Comparison of ENCODE assay signal across 11 cellular contexts in the genomic region with DNA sequence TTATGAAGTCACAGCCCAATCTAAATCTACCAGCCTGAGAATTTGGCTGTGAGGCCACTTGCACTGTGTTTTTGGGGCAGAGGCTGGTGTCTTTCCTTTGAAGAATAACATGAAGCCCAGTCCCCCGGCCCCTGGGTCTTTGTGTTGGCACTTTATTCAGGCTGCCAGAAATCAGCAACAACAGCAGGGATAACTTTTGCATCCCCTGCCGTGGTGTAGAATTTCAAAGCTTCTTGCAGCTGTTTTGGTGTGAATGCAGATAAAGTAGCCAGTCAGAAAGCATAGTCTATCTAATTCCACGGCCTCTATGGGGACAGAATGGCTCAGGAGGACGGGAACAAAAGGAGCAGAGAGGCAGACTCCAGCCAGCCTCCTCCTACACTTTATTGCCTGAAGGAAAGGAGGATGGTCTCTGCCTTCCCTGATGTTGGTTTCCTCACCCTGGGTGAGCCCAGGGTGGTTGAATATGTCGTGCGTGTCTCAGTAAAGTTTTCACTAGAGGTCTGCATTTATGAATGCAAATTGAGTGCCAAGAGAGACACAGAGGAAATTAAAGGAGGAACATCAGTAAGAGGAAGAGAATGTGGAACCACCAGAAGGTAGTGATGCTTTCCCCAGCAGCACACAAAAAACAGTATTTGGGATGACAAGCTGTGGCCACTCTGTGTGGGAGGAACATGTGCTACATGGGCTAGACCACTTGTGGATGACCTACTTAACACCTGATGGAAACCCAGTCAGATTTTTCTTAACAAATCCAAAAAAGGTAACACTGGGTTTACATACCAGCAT.
DNase-seq lines count a peak whose midpoint lies in the region; ATAC-seq and TF ChIP-seq lines count a peak whose summit lies in the region.
"Had no signal": no experiment of that assay in that cellular context is flagged by ENCODE, and none has a peak within 500 bp of the region (broad histone marks: within the 10 kb centered on the region; RNA-seq: fewer than 3 reads in every experiment).

No MANE protein-coding gene starts in this region.

- H3K9me3 ChIP-seq in heart right ventricle, result peaks cover 0 to 12% (median 8%) of the 10 kb centered on the region in 11 donors
- H3K9me3 ChIP-seq in lower lobe of right lung, result no peaks in the 10 kb centered on the region
- no peaks in the 10 kb centered on the region for H3K9me3 ChIP-seq in upper lobe of right lung
- H3K9me3 ChIP-seq: BE2C had no signal

- H3K27ac ChIP-seq in heart right ventricle, result peak overlapping the region in 7 of 10 donors; percentile 12 to 56 (median 38)
- H3K27ac ChIP-seq in lower lobe of right lung, result peak overlapping the region; percentile 31
- peak overlapping the region; percentile 1 for H3K27ac ChIP-seq in upper lobe of right lung

- intact Hi-C loops in heart right ventricle (cut with DNase I) (loop anchor here in 2 of 10 donors (5.0 to 10.0 kb wide), 2 partner anchors 141 to 143 kb away; partner anchors contain the start of gene FYN (in 2 of the 2)), cardiac septum (cut with DNase I) (no loop called here), lower lobe of right lung (cut with DNase I) (no loop called here), upper lobe of right lung (cut with DNase I) (no loop called here)

- no peak overlapping the region for H3K4me3 ChIP-seq in heart right ventricle
- no peak overlapping the region for H3K4me3 ChIP-seq in lower lobe of right lung
- no peak overlapping the region for H3K4me3 ChIP-seq in upper lobe of right lung
- H3K4me3 ChIP-seq: K562 had no signal

- ATAC-seq in heart right ventricle (peak in 2 of 8 donors; percentile 21 to 23), lower lobe of right lung (peak in 1 of 2 donors; percentile 23), upper lobe of right lung (peak; percentile 45), HG03432 (IDR thresholded peaks at IDR 0.05; ENCODE audit: unreplicated experiment) (no peak)
- ATAC-seq: K562 had no signal

- peaks cover 0 to 15% (median 0%) of the 10 kb centered on the region in 9 donors for H3K36me3 ChIP-seq in heart right ventricle
- H3K36me3 ChIP-seq in lower lobe of right lung, result no peaks in the 10 kb centered on the region
- no peaks in the 10 kb centered on the region for H3K36me3 ChIP-seq in upper lobe of right lung
- H3K36me3 ChIP-seq: BE2C had no signal

- no peak for TF ChIP-seq CTCF in heart right ventricle (IDR thresholded peaks at IDR 0.05)
- TF ChIP-seq CTCF in lower lobe of right lung (IDR thresholded peaks at IDR 0.05), result no peak
- TF ChIP-seq CTCF in upper lobe of right lung (IDR thresholded peaks at IDR 0.05), result no peak

- WGBS in heart right ventricle, 2 donors, result 64% methylated on average over 6 of the region's 6 CpGs

- no peaks in the 10 kb centered on the region for H3K27me3 ChIP-seq in heart right ventricle
- H3K27me3 ChIP-seq in lower lobe of right lung (ENCODE audit: low read depth), result no peaks in the 10 kb centered on the region
- no peaks in the 10 kb centered on the region for H3K27me3 ChIP-seq in upper lobe of right lung
- H3K27me3 ChIP-seq: BE2C had no signal

- DNase-seq in heart right ventricle (no peak), cardiac septum (ENCODE audit: low spot score) (no peak), astrocyte of the hippocampus (ENCODE audit: low read depth, low spot score) (peak; percentile 55), lower lobe of right lung (no peak), upper lobe of right lung (no peak), COLO829 (ENCODE audit: low spot score) (no peak), D341Med (ENCODE audit: low spot score) (no peak)
- DNase-seq: BE2C, NCI-H510A had no signal

- H3K4me1 ChIP-seq in heart right ventricle (peaks cover 0 to 65% (median 36%) of the 10 kb centered on the region in 9 donors), lower lobe of right lung (peaks cover 24% of the 10 kb centered on the region), upper lobe of right lung (peaks cover 13% of the 10 kb centered on the region)
